ENCODE assay signal across 21 cellular contexts in the genomic region with DNA sequence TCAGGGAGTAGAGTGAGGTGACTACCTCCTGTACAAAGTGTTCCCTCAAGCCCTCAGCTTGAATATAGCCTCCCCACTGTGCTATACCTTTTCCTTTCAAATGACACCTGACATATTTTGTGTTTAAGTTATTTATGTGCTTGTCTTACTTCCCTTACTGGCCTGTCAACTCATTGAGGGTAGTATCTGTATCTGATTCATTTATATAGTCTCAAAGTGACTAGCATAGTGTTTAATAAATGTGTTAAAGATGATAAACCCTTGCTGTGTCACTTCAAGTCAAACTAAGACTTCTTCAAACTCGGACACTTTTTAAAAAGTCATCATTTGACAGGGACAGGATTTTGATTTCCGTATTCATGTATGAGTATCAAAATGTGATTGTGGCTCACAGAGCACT.
"Had no signal": no experiment of that assay in that cellular context is flagged by ENCODE, and none has a peak within 500 bp of the region (broad histone marks: within the 10 kb centered on the region; RNA-seq: fewer than 3 reads in every experiment).

No MANE protein-coding gene starts in this region.

- H3K4me3 ChIP-seq: cardiac muscle cell, hepatocyte, lower lobe of right lung, SK-N-MC, spleen, tibial nerve had no signal

- H3K27ac ChIP-seq: cardiac muscle cell, hepatocyte, lower lobe of right lung, SK-N-MC, spleen, tibial nerve had no signal

- H3K79me2 ChIP-seq: hepatocyte had no signal

- H3K9me3 Mint-ChIP-seq: activated naive CD8-positive, alpha-beta T cell treated with anti-CD3 and anti-CD28 coated beads for 36 hours; natural killer cell treated with Interleukin-12 subunit alpha and Interleukin-12 subunit beta and Interleukin-15 and Interleukin-18, amount 100 ng/mL, for 72 hours had no signal

- H3K27ac Mint-ChIP-seq: activated naive CD8-positive, alpha-beta T cell treated with anti-CD3 and anti-CD28 coated beads for 36 hours had no signal

- H3K4me3 Mint-ChIP-seq: activated naive CD8-positive, alpha-beta T cell treated with anti-CD3 and anti-CD28 coated beads for 36 hours; natural killer cell treated with Interleukin-12 subunit alpha and Interleukin-12 subunit beta and Interleukin-15 and Interleukin-18, amount 100 ng/mL, for 72 hours had no signal

- H3K4me2 ChIP-seq: hepatocyte had no signal

- H2AFZ ChIP-seq: hepatocyte had no signal

- FAIRE-seq: keratinocyte, urothelium cell line had no signal

- H3K9me3 ChIP-seq: lower lobe of right lung, spleen, tibial nerve had no signal

- ATAC-seq: lower lobe of right lung had no signal

- DNase-seq: activated CD4-positive, CD25-positive, alpha-beta regulatory T cell; activated effector memory CD4-positive, alpha-beta T cell treated with anti-CD3 and anti-CD28 coated beads, Interleukin-2, amount 50 U/mL, for 16 hours; activated naive CD8-positive, alpha-beta T cell treated with anti-CD3 and anti-CD28 coated beads for 36 hours; amygdala; dermis blood vessel endothelial cell; effector memory CD4-positive, alpha-beta T cell; foreskin fibroblast; lower lobe of right lung; occipital lobe; posterior cingulate gyrus; retina; spleen; stimulated activated naive CD4-positive, alpha-beta T cell treated with Interleukin-2 at 50 U/mL for 16 hours; T-helper 9 cell had no signal

- H3K27me3 ChIP-seq: cardiac muscle cell, hepatocyte, spleen, tibial nerve had no signal

- H3K27me3 Mint-ChIP-seq: activated naive CD8-positive, alpha-beta T cell treated with anti-CD3 and anti-CD28 coated beads for 36 hours; natural killer cell treated with Interleukin-12 subunit alpha and Interleukin-12 subunit beta and Interleukin-15 and Interleukin-18, amount 100 ng/mL, for 72 hours had no signal
